8 cellular contexts compared by ENCODE assay signal in the genomic region with DNA sequence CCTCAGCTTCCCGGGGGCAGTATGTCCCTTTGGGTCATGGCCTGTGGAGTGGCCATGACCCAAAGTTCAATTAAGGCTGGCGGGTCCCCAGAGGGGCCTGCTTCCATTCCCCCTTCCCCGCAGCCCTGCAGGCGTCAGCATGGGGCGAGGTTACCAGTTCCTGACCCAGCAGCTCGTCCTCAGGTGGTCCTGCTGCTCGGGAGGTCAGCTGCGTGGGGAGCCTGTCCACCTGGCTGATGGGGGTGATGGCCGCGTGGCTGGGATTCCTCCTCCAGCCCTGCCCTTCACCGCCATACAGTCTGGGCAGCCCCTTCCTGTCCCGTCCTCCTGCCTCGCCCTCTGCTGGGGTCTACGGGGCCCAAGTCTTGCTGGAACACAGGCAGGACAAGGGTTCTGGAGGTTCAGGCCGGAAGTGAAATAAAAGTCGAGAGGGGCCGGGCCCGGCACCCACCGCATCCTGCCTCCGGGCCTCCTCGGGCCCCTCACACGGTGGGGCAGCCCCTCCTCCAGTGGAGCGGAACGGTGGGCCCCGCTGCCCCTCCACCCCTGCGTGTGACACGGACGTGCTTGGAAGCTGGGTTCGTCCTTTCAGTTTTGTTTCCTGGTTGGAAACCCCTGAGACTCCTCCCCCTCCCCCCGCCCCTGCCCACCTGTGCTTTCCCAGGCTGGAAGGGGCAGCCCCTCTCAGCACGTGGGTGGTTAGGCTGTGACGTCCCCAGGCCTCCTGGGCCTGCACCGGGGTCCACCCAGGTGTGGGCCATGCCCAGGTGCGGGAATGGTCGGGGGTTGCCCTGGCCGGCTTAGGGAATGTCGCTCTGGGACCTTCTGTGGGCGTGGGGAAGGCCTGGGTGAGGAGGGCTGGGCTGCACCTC. TPM values are rescaled to one million over a fixed set of nuclear protein-coding genes. Genes with fewer than 3 reads are reported as not detected.
DNase-seq lines count a peak whose midpoint lies in the region; ATAC-seq, FAIRE-seq and TF ChIP-seq lines count a peak whose summit lies in the region.

No MANE protein-coding gene starts in this region.

- peak overlapping the region; percentile 79 to 94 (median 81) for H3K27ac ChIP-seq in thyroid gland

- intact Hi-C loops in thyroid gland (cut with DNase I), result loop anchor here (10.0 kb wide), 1 partner anchor 267 kb away; a partner anchor contains a TSS

- H3K4me3 ChIP-seq in GM12865 (ENCODE audit: low read depth, low read length) (peak overlapping the region; percentile 95), bronchial epithelial cell (ENCODE audit: low read depth, low read length) (peak overlapping the region; percentile 16), thyroid gland (replicated peaks in 1 of 3) (peak overlapping the region in 2 of 3 donors; percentile 11 to 31), BE2C (ENCODE audit: low read depth, low read length) (no peak overlapping the region)

- peak overlapping the region in 2 of 3 experiments; percentile 25 to 28 for H3K4me3 Mint-ChIP-seq in nephron

- DNase-seq in GM12865 (ENCODE audit: low read depth), result peak; percentile 98
- DNase-seq in T follicular helper cell (ENCODE audit: low read depth), result peak; percentile 29
- DNase-seq in bronchial epithelial cell (ENCODE audit: low read depth), result no peak
- DNase-seq in thyroid gland, result peak; percentile 61 to 62
- no peak for DNase-seq in BE2C
- no peak for DNase-seq in LoVo (ENCODE audit: low spot score)

- TF ChIP-seq CTCF in GM12865 (IDR thresholded peaks at IDR 0.05; ENCODE audit: insufficient read depth, low read depth, low read length, missing control alignments), result peak; percentile 14
- no peak for TF ChIP-seq CTCF in bronchial epithelial cell (IDR thresholded peaks at IDR 0.05; ENCODE audit: insufficient read depth, low read length, severe bottlenecking)
- TF ChIP-seq CTCF in nephron (IDR thresholded peaks at IDR 0.05; ENCODE audit: unreplicated experiment in 3 of 3), result peak in 1 of 3 experiments; percentile 11
- no peak for TF ChIP-seq CTCF in thyroid gland (IDR thresholded peaks at IDR 0.05)
- no peak for TF ChIP-seq CTCF in BE2C (IDR thresholded peaks at IDR 0.05; ENCODE audit: low read depth, low read length)

- H3K9me3 ChIP-seq in thyroid gland (no peaks in the 10 kb centered on the region), BE2C (no peaks in the 10 kb centered on the region)

- H3K36me3 ChIP-seq in bronchial epithelial cell (ENCODE audit: control insufficient read depth, insufficient read depth, low read length) (peaks cover 3% of the 10 kb centered on the region), thyroid gland (peaks cover 9 to 14% of the 10 kb centered on the region in 2 donors), BE2C (no peaks in the 10 kb centered on the region; the same call in 1 of the 2 replicates)

- H3K27me3 Mint-ChIP-seq in nephron (ENCODE audit: low read depth), result no peaks in the 10 kb centered on the region

- peak overlapping the region in 1 of 3 experiments; percentile 54 for H3K27ac Mint-ChIP-seq in nephron

- 15 to 21% methylated on average over 27 to 32 of the region's 38 CpGs for WGBS in thyroid gland, 2 donors

- peaks cover 12% of the 10 kb centered on the region for H3K36me3 Mint-ChIP-seq in nephron (ENCODE audit: low read depth)

- peaks cover 37 to 54% of the 10 kb centered on the region in 2 donors for H3K4me1 ChIP-seq in thyroid gland
- peaks cover 2% of the 10 kb centered on the region; the same call in 1 of the 2 replicates for H3K4me1 ChIP-seq in BE2C

- H3K4me1 Mint-ChIP-seq in nephron, result peaks cover 32% of the 10 kb centered on the region

- ATAC-seq in GM21825 (IDR thresholded peaks at IDR 0.05; ENCODE audit: unreplicated experiment), result peak; percentile 44

- peak in 1 of 2 donors; percentile 27 for TF ChIP-seq POLR2A in thyroid gland (IDR thresholded peaks at IDR 0.05)

- no peaks in the 10 kb centered on the region for H3K9me3 Mint-ChIP-seq in nephron

- FAIRE-seq in bronchial epithelial cell (lab: Jason Lieb, UNC), result no peak

- H3K27me3 ChIP-seq in bronchial epithelial cell (ENCODE audit: control insufficient read depth, insufficient read depth, low read length) (no peaks in the 10 kb centered on the region), thyroid gland (no peaks in the 10 kb centered on the region), BE2C (no peaks in the 10 kb centered on the region)

RNA-seq across cellular contexts. Expression of a gene that starts 6.8 kb away (rescaled TPM):
- total RNA-seq in bronchial epithelial cell (3.4 and 7.3 TPM in 2 replicates), thyroid gland (10 to 100 TPM in 3 of 4 donors, 1 to 10 TPM in 1; 9.8 to 54.2 (median 22.9) TPM)
- polyA plus RNA-seq in BE2C (2012; ENCODE audit: insufficient read depth, insufficient read length, low read depth), result 191 TPM

RNA-seq across cellular contexts. Expression of a gene that starts 31.6 kb away (rescaled TPM):
- total RNA-seq in bronchial epithelial cell, result not detected in 2 replicates
- 1 to 10 TPM; 1.7 to 6.6 (median 4.7) TPM for total RNA-seq in thyroid gland
- 10.1 TPM for polyA plus RNA-seq in BE2C (2012; ENCODE audit: insufficient read depth, insufficient read length, low read depth)

RNA-seq across cellular contexts. Expression of a gene that starts 36.2 kb away (rescaled TPM):
- 2.1 and 3.8 TPM in 2 replicates for total RNA-seq in bronchial epithelial cell
- total RNA-seq in thyroid gland, result 10 to 100 TPM in 2 of 4 donors, 1 to 10 TPM in 2; 6.6 to 14.3 (median 9.9) TPM
- polyA plus RNA-seq in BE2C (2012; ENCODE audit: insufficient read depth, insufficient read length, low read depth), result 4.7 TPM

Comparison
In these comparisons a context has a peak if more than half of its experiments do, and no peak if none do; other contexts are left out.
1. DNase-seq: peak in GM12865 (single experiment), T follicular helper cell (single experiment) and thyroid gland (2 of 2); none in bronchial epithelial cell (single experiment), BE2C (single experiment) and LoVo (single experiment).